ENCODE assay signal across 32 cellular contexts in the genomic region with DNA sequence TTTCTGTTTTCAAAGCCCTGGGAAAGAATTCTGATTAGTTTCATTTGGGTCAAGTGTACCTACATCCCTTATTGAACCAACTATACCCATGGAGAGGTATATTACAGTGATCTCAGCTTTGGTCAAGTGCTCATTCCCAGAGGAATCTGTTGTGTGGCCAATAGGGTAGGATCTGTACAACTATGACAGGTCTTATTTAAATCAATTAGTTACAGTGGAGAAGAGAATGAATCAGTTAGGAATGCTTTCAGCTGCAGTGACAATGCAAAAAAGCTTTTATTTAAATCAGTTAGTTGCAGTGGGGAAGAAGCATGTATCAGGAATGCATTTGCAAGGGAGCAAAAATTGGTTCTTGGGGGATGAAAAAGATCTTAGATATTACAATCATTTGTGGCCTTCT.
DNase-seq lines count a peak whose midpoint lies in the region; FAIRE-seq and TF ChIP-seq lines count a peak whose summit lies in the region.
"Had no signal": no experiment of that assay in that cellular context is flagged by ENCODE, and none has a peak within 500 bp of the region (broad histone marks: within the 10 kb centered on the region; RNA-seq: fewer than 3 reads in every experiment).

No MANE protein-coding gene starts in this region.

- H3K27ac ChIP-seq in neural progenitor cell = no peak overlapping the region
- H3K27ac ChIP-seq: ascending aorta, foreskin keratinocyte, suprapubic skin, upper lobe of right lung had no signal

- TF ChIP-seq POLR2A in GM12892 (IDR thresholded peaks at IDR 0.05; ENCODE audit: low read depth, low read length) = no peak

- H3K27me3 Mint-ChIP-seq in brain = peaks cover 3% of the 10 kb centered on the region
- H3K27me3 Mint-ChIP-seq in neural progenitor cell (ENCODE audit: insufficient read depth, low read depth) = no peaks in the 10 kb centered on the region
- H3K27me3 Mint-ChIP-seq: activated naive CD8-positive, alpha-beta T cell treated with anti-CD3 and anti-CD28 coated beads for 36 hours; activated T-cell treated with anti-CD3 and anti-CD28 coated beads, Interleukin-2, amount 50 U/mL, for 24 hours; central memory CD8-positive, alpha-beta T cell; effector memory CD8-positive, alpha-beta T cell had no signal

- H3F3A ChIP-seq in neural progenitor cell (ENCODE audit: low read depth) = no peaks in the 10 kb centered on the region

- no peak overlapping the region for H3K9ac ChIP-seq in neural progenitor cell

- no peaks in the 10 kb centered on the region for H3K9me3 ChIP-seq in neural progenitor cell (ENCODE audit: low read depth)
- H3K9me3 ChIP-seq: ascending aorta, mucosa of descending colon, suprapubic skin, upper lobe of right lung had no signal

- no peaks in the 10 kb centered on the region for H3K36me3 ChIP-seq in neural progenitor cell
- H3K36me3 ChIP-seq: ascending aorta, suprapubic skin, upper lobe of right lung had no signal

- H2AFZ ChIP-seq in neural progenitor cell (replicated peaks) = no peak overlapping the region

- peak; percentile 68 for DNase-seq in ELR (ENCODE audit: low read depth)
- DNase-seq in RPMI7951 (ENCODE audit: low read depth) = peak; percentile 92
- no peak for DNase-seq in neural progenitor cell (ENCODE audit: low spot score)
- no peak for DNase-seq in iPS-NIHi11 (ENCODE audit: low spot score)
- DNase-seq in GM12892 (ENCODE audit: insufficient read length) = no peak
- DNase-seq in globus pallidus (ENCODE audit: low spot score) = no peak
- DNase-seq: activated effector memory CD4-positive, alpha-beta T cell treated with anti-CD3 and anti-CD28 coated beads, Interleukin-2, amount 50 U/mL, for 16 hours; activated naive CD8-positive, alpha-beta T cell treated with anti-CD3 and anti-CD28 coated beads for 36 hours; activated T-cell treated with anti-CD3 and anti-CD28 coated beads, Interleukin-2, amount 50 U/mL, for 24 hours; CD4-positive, CD25-positive, alpha-beta regulatory T cell; effector memory CD8-positive, alpha-beta T cell; erythroblast; foreskin keratinocyte; HCEC 1CT; Kasumi-1; kidney glomerular epithelial cell; mucosa of descending colon; MV-4-11; NCI-H1436; NCI-H2107; nephron progenitor cell; RPMI8226; upper lobe of right lung had no signal

- H4K20me1 ChIP-seq in neural progenitor cell (ENCODE audit: low read depth) = no peaks in the 10 kb centered on the region

- H3K27ac Mint-ChIP-seq in brain (peak overlapping the region in 3 of 5 experiments; percentile 17 to 71 (median 33)), neural progenitor cell (peak overlapping the region; percentile 21)
- H3K27ac Mint-ChIP-seq: activated naive CD8-positive, alpha-beta T cell treated with anti-CD3 and anti-CD28 coated beads for 36 hours; activated T-cell treated with anti-CD3 and anti-CD28 coated beads, Interleukin-2, amount 50 U/mL, for 24 hours; CD4-positive, CD25-positive, alpha-beta regulatory T cell; effector memory CD8-positive, alpha-beta T cell; stimulated activated effector memory CD8-positive, alpha-beta T cell treated with anti-CD3 and anti-CD28 coated beads, Interleukin-12 subunit alpha, Interleukin-12 subunit beta, amount 100 ng/mL, for 72 hours; T-helper 1 cell treated with Interleukin-12 subunit alpha and Interleukin-12 subunit beta and Interleukin-4 antibody, amounts not matched to agents 30 μg/mL and 1 μg/mL, for 36 hours had no signal

- no peaks in the 10 kb centered on the region for H3K27me3 ChIP-seq in neural progenitor cell
- H3K27me3 ChIP-seq: ascending aorta, foreskin keratinocyte, suprapubic skin, upper lobe of right lung had no signal

- TF ChIP-seq CTCF in brain (conservative IDR thresholded peaks at IDR 0.05) = no peak
- TF ChIP-seq CTCF in neural progenitor cell (IDR thresholded peaks at IDR 0.05) = no peak

- peaks cover 0 to 3% (median 0%) of the 10 kb centered on the region in 5 experiments for H3K9me3 Mint-ChIP-seq in brain
- H3K9me3 Mint-ChIP-seq in neural progenitor cell = no peaks in the 10 kb centered on the region
- H3K9me3 Mint-ChIP-seq: activated naive CD8-positive, alpha-beta T cell treated with anti-CD3 and anti-CD28 coated beads for 36 hours; activated T-cell treated with anti-CD3 and anti-CD28 coated beads, Interleukin-2, amount 50 U/mL, for 24 hours; central memory CD8-positive, alpha-beta T cell; effector memory CD8-positive, alpha-beta T cell; nephron progenitor cell; stimulated activated effector memory CD8-positive, alpha-beta T cell treated with anti-CD3 and anti-CD28 coated beads, Interleukin-12 subunit alpha, Interleukin-12 subunit beta, amount 100 ng/mL, for 72 hours; T-helper 1 cell treated with Interleukin-12 subunit alpha and Interleukin-12 subunit beta and Interleukin-4 antibody, amounts not matched to agents 30 μg/mL and 1 μg/mL, for 36 hours had no signal

- peaks cover 46% of the 10 kb centered on the region for H3K4me1 Mint-ChIP-seq in brain
- H3K4me1 Mint-ChIP-seq in neural progenitor cell = peaks cover 19% of the 10 kb centered on the region
- H3K4me1 Mint-ChIP-seq: activated naive CD8-positive, alpha-beta T cell treated with anti-CD3 and anti-CD28 coated beads for 36 hours had no signal

- no peaks in the 10 kb centered on the region for H3K79me2 ChIP-seq in neural progenitor cell (ENCODE audit: low read depth)

- H3K4me3 ChIP-seq in neural progenitor cell = no peak overlapping the region
- H3K4me3 ChIP-seq: ascending aorta, lung, mucosa of descending colon, suprapubic skin, upper lobe of right lung had no signal

- FAIRE-seq in GM12892 (lab: Jason Lieb, UNC) = no peak
- FAIRE-seq: D721Med, HepG2 had no signal

- H3K36me3 Mint-ChIP-seq in brain (no peaks in the 10 kb centered on the region), neural progenitor cell (no peaks in the 10 kb centered on the region)
- H3K36me3 Mint-ChIP-seq: CD4-positive, CD25-positive, alpha-beta regulatory T cell; stimulated activated effector memory CD8-positive, alpha-beta T cell treated with anti-CD3 and anti-CD28 coated beads, Interleukin-12 subunit alpha, Interleukin-12 subunit beta, amount 100 ng/mL, for 72 hours had no signal

- H3K4me3 Mint-ChIP-seq in brain (no peak overlapping the region), neural progenitor cell (no peak overlapping the region)
- H3K4me3 Mint-ChIP-seq: activated naive CD8-positive, alpha-beta T cell treated with anti-CD3 and anti-CD28 coated beads for 36 hours; activated T-cell treated with anti-CD3 and anti-CD28 coated beads, Interleukin-2, amount 50 U/mL, for 24 hours; CD4-positive, CD25-positive, alpha-beta regulatory T cell; central memory CD8-positive, alpha-beta T cell; effector memory CD8-positive, alpha-beta T cell; nephron progenitor cell; stimulated activated effector memory CD8-positive, alpha-beta T cell treated with anti-CD3 and anti-CD28 coated beads, Interleukin-12 subunit alpha, Interleukin-12 subunit beta, amount 100 ng/mL, for 72 hours; T-helper 1 cell treated with Interleukin-12 subunit alpha and Interleukin-12 subunit beta and Interleukin-4 antibody, amounts not matched to agents 30 μg/mL and 1 μg/mL, for 36 hours had no signal

- no peak overlapping the region for H3K4me2 ChIP-seq in neural progenitor cell

- H3K4me1 ChIP-seq in neural progenitor cell = no peaks in the 10 kb centered on the region
- H3K4me1 ChIP-seq: upper lobe of right lung had no signal

Comparison
In these comparisons a context has a peak if more than half of its experiments do, and no peak if none do; other contexts are left out.
1. DNase-seq: peak in ELR (single experiment) and RPMI7951 (single experiment); none in neural progenitor cell (single experiment), iPS-NIHi11 (single experiment), GM12892 (single experiment) and globus pallidus (single experiment).